ENCODE assay signal across 40 cellular contexts in the genomic region with DNA sequence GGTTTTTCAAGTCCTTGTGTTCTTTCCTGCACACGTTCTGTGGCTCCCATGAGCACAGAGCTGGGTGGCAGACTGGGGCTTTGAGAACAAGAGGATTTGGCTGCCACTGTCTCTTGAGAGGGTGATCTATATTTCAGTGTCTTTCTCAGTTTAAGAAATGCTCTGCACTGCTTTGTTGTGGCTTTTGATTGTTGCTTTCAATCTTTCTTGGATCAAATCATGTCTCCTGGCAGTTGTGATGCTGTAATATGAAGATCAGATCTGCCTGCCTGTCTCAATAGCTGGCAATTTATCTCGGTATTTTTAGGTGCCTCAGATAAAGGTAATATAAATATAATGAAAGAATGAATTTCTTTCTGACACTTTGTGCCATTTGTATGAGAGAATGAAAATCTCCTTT.
"Had no signal": no experiment of that assay in that cellular context is flagged by ENCODE, and none has a peak within 500 bp of the region (broad histone marks: within the 10 kb centered on the region; RNA-seq: fewer than 3 reads in every experiment).

No MANE protein-coding gene starts in this region.

- H3K27ac ChIP-seq: adrenal gland, ascending aorta, body of pancreas, brain microvascular endothelial cell, breast epithelium, cardiac muscle cell had no signal

- H3K4me1 Mint-ChIP-seq: activated naive CD4-positive, alpha-beta T cell treated with anti-CD3 and anti-CD28 coated beads, Interleukin-2, amount 10 ng/mL, durations not matched to agents 7 days and 5 days; activated naive CD4-positive, alpha-beta T cell treated with anti-CD3 and anti-CD28 coated beads, Interleukin-2, amount 50 U/mL, for 24 hours; activated naive CD8-positive, alpha-beta T cell treated with anti-CD3 and anti-CD28 coated beads for 36 hours; activated naive CD8-positive, alpha-beta T cell treated with anti-CD3 and anti-CD28 coated beads, Interleukin-2, amount 10 ng/mL, durations not matched to agents 7 days and 5 days; activated naive CD8-positive, alpha-beta T cell treated with anti-CD3 and anti-CD28 coated beads, Interleukin-2, amount 50 U/mL, for 24 hours; activated T-helper 17 cell treated with anti-CD3 and anti-CD28 coated beads, Interleukin-2, amount 50 U/mL, for 72 hours; central memory CD8-positive, alpha-beta T cell had no signal

- H3K9me3 Mint-ChIP-seq: activated naive CD4-positive, alpha-beta T cell treated with anti-CD3 and anti-CD28 coated beads for 36 hours; activated naive CD4-positive, alpha-beta T cell treated with anti-CD3 and anti-CD28 coated beads, Interleukin-2, amount 10 ng/mL, durations not matched to agents 7 days and 5 days; activated naive CD4-positive, alpha-beta T cell treated with anti-CD3 and anti-CD28 coated beads, Interleukin-2, amount 50 U/mL, for 24 hours; activated naive CD4-positive, alpha-beta T cell treated with anti-CD3 and anti-CD28 coated beads, Interleukin-2, amount 50 U/mL, for 72 hours; activated naive CD8-positive, alpha-beta T cell treated with anti-CD3 and anti-CD28 coated beads for 36 hours; activated naive CD8-positive, alpha-beta T cell treated with anti-CD3 and anti-CD28 coated beads, Interleukin-2, amount 10 ng/mL, durations not matched to agents 7 days and 5 days; activated naive CD8-positive, alpha-beta T cell treated with anti-CD3 and anti-CD28 coated beads, Interleukin-2, amount 50 U/mL, for 24 hours; activated T-cell treated with anti-CD3 and anti-CD28 coated beads, Interleukin-2, amount 50 U/mL, for 24 hours; activated T-cell treated with anti-CD3 and anti-CD28 coated beads, Interleukin-2, amount 50 U/mL, for 4 hours; activated T-cell treated with anti-CD3 and anti-CD28 coated beads, Interleukin-2, amount 50 U/mL, for 72 hours; activated T-helper 1 cell treated with anti-CD3 and anti-CD28 coated beads, Interleukin-12 subunit alpha, Interleukin-12 subunit beta, Interleukin-2, Interleukin-4 antibody, amounts not matched to agents 30 ng/mL and 10 ng/mL and 1 ng/mL, durations not matched to agents 14 hours and 24 hours and 36 hours; activated T-helper 17 cell treated with anti-CD3 and anti-CD28 coated beads, Interleukin-2, amount 50 U/mL, for 72 hours; activated T-helper 2 cell treated with anti-CD3 and anti-CD28 coated beads, Interferon-gamma antibody, Interleukin-2, Interleukin-4, amounts not matched to agents 10 μg/mL and 5 μg/mL and 100 μg/mL, durations not matched to agents 14 hours and 24 hours and 36 hours; brain; central memory CD8-positive, alpha-beta T cell had no signal

- H3K27ac Mint-ChIP-seq: activated naive CD4-positive, alpha-beta T cell treated with anti-CD3 and anti-CD28 coated beads for 36 hours; activated naive CD4-positive, alpha-beta T cell treated with anti-CD3 and anti-CD28 coated beads, Interleukin-2, amount 10 ng/mL, durations not matched to agents 7 days and 5 days; activated naive CD4-positive, alpha-beta T cell treated with anti-CD3 and anti-CD28 coated beads, Interleukin-2, amount 50 U/mL, for 24 hours; activated naive CD4-positive, alpha-beta T cell treated with anti-CD3 and anti-CD28 coated beads, Interleukin-2, amount 50 U/mL, for 72 hours; activated naive CD8-positive, alpha-beta T cell; activated naive CD8-positive, alpha-beta T cell treated with anti-CD3 and anti-CD28 coated beads for 36 hours; activated naive CD8-positive, alpha-beta T cell treated with anti-CD3 and anti-CD28 coated beads, Interleukin-2, amount 10 ng/mL, durations not matched to agents 7 days and 5 days; activated naive CD8-positive, alpha-beta T cell treated with anti-CD3 and anti-CD28 coated beads, Interleukin-2, amount 50 U/mL, for 24 hours; activated T-cell treated with anti-CD3 and anti-CD28 coated beads, Interleukin-2, amount 50 U/mL, for 24 hours; activated T-cell treated with anti-CD3 and anti-CD28 coated beads, Interleukin-2, amount 50 U/mL, for 72 hours; activated T-helper 1 cell treated with anti-CD3 and anti-CD28 coated beads, Interleukin-12 subunit alpha, Interleukin-12 subunit beta, Interleukin-2, Interleukin-4 antibody, amounts not matched to agents 30 ng/mL and 10 ng/mL and 1 ng/mL, durations not matched to agents 14 hours and 24 hours and 36 hours; activated T-helper 17 cell treated with anti-CD3 and anti-CD28 coated beads, Interleukin-2, amount 50 U/mL, for 72 hours; activated T-helper 2 cell treated with anti-CD3 and anti-CD28 coated beads, Interferon-gamma antibody, Interleukin-2, Interleukin-4, amounts not matched to agents 10 μg/mL and 5 μg/mL and 100 μg/mL, durations not matched to agents 14 hours and 24 hours and 36 hours; brain had no signal

- H3K4me3 ChIP-seq: adrenal gland, ascending aorta, body of pancreas, breast epithelium, cardiac muscle cell had no signal

- DNase-seq: activated effector memory CD4-positive, alpha-beta T cell treated with anti-CD3 and anti-CD28 coated beads, Interleukin-2, amount 50 U/mL, for 16 hours; activated effector memory CD4-positive, alpha-beta T cell treated with Interleukin-2 at 50 U/mL for 16 hours; activated gamma-delta T cell; activated gamma-delta T cell treated with Interleukin-2 at 50 U/mL for 16 hours; activated naive CD4-positive, alpha-beta T cell; activated naive CD4-positive, alpha-beta T cell treated with anti-CD3 and anti-CD28 coated beads for 36 hours; activated naive CD4-positive, alpha-beta T cell treated with anti-CD3 and anti-CD28 coated beads, Interleukin-2, amount 10 ng/mL, durations not matched to agents 7 days and 5 days; activated naive CD4-positive, alpha-beta T cell treated with anti-CD3 and anti-CD28 coated beads, Interleukin-2, amount 50 U/mL, for 16 hours; activated naive CD4-positive, alpha-beta T cell treated with Interleukin-2 at 50 U/mL for 16 hours; activated naive CD8-positive, alpha-beta T cell treated with anti-CD3 and anti-CD28 coated beads for 36 hours; activated naive CD8-positive, alpha-beta T cell treated with anti-CD3 and anti-CD28 coated beads, Interleukin-2, amount 10 ng/mL, durations not matched to agents 7 days and 5 days; activated naive CD8-positive, alpha-beta T cell treated with anti-CD3 and anti-CD28 coated beads, Interleukin-2, amount 50 U/mL, for 24 hours; activated T-cell treated with anti-CD3 and anti-CD28 coated beads, Interleukin-2, amount 50 U/mL, for 1 hour; activated T-cell treated with anti-CD3 and anti-CD28 coated beads, Interleukin-2, amount 50 U/mL, for 24 hours; activated T-cell treated with anti-CD3 and anti-CD28 coated beads, Interleukin-2, amount 50 U/mL, for 4 hours; activated T-cell treated with anti-CD3 and anti-CD28 coated beads, Interleukin-2, amount 50 U/mL, for 48 hours; activated T-cell treated with anti-CD3 and anti-CD28 coated beads, Interleukin-2, amount 50 U/mL, for 72 hours; adrenal gland; amniotic stem cell; amygdala; anterior cingulate cortex; aorta; body of pancreas; brain microvascular endothelial cell; caudate nucleus; central memory CD4-positive, alpha-beta T cell; cerebellar nuclear complex had no signal

- H3K27me3 ChIP-seq: adrenal gland, ascending aorta, body of pancreas, brain microvascular endothelial cell, breast epithelium, cardiac muscle cell had no signal

- H3K36me3 Mint-ChIP-seq: activated naive CD4-positive, alpha-beta T cell treated with anti-CD3 and anti-CD28 coated beads, Interleukin-2, amount 10 ng/mL, durations not matched to agents 7 days and 5 days; activated naive CD4-positive, alpha-beta T cell treated with anti-CD3 and anti-CD28 coated beads, Interleukin-2, amount 50 U/mL, for 24 hours; activated naive CD4-positive, alpha-beta T cell treated with anti-CD3 and anti-CD28 coated beads, Interleukin-2, amount 50 U/mL, for 72 hours; activated naive CD8-positive, alpha-beta T cell; activated naive CD8-positive, alpha-beta T cell treated with anti-CD3 and anti-CD28 coated beads for 36 hours; activated naive CD8-positive, alpha-beta T cell treated with anti-CD3 and anti-CD28 coated beads, Interleukin-2, amount 10 ng/mL, durations not matched to agents 7 days and 5 days; brain had no signal

- FAIRE-seq: astrocyte, bronchial epithelial cell had no signal

- ATAC-seq: activated naive CD4-positive, alpha-beta T cell treated with anti-CD3 and anti-CD28 coated beads, Interleukin-2, amount 50 U/mL, for 72 hours; activated naive CD8-positive, alpha-beta T cell treated with anti-CD3 and anti-CD28 coated beads, Interleukin-2, amount 50 U/mL, for 24 hours; activated T-cell treated with anti-CD3 and anti-CD28 coated beads, Interleukin-2, amount 50 U/mL, for 4 hours; activated T-cell treated with anti-CD3 and anti-CD28 coated beads, Interleukin-2, amount 50 U/mL, for 72 hours; activated T-helper 17 cell treated with anti-CD3 and anti-CD28 coated beads, Interleukin-2, amount 50 U/mL, for 72 hours; body of pancreas had no signal

- H3K4me3 Mint-ChIP-seq: activated naive CD4-positive, alpha-beta T cell treated with anti-CD3 and anti-CD28 coated beads for 36 hours; activated naive CD4-positive, alpha-beta T cell treated with anti-CD3 and anti-CD28 coated beads, Interleukin-2, amount 10 ng/mL, durations not matched to agents 7 days and 5 days; activated naive CD4-positive, alpha-beta T cell treated with anti-CD3 and anti-CD28 coated beads, Interleukin-2, amount 50 U/mL, for 24 hours; activated naive CD8-positive, alpha-beta T cell; activated naive CD8-positive, alpha-beta T cell treated with anti-CD3 and anti-CD28 coated beads for 36 hours; activated naive CD8-positive, alpha-beta T cell treated with anti-CD3 and anti-CD28 coated beads, Interleukin-2, amount 10 ng/mL, durations not matched to agents 7 days and 5 days; activated naive CD8-positive, alpha-beta T cell treated with anti-CD3 and anti-CD28 coated beads, Interleukin-2, amount 50 U/mL, for 24 hours; activated T-cell treated with anti-CD3 and anti-CD28 coated beads, Interleukin-2, amount 50 U/mL, for 24 hours; activated T-cell treated with anti-CD3 and anti-CD28 coated beads, Interleukin-2, amount 50 U/mL, for 4 hours; activated T-cell treated with anti-CD3 and anti-CD28 coated beads, Interleukin-2, amount 50 U/mL, for 72 hours; activated T-helper 1 cell treated with anti-CD3 and anti-CD28 coated beads, Interleukin-12 subunit alpha, Interleukin-12 subunit beta, Interleukin-2, Interleukin-4 antibody, amounts not matched to agents 30 ng/mL and 10 ng/mL and 1 ng/mL, durations not matched to agents 14 hours and 24 hours and 36 hours; activated T-helper 17 cell treated with anti-CD3 and anti-CD28 coated beads, Interleukin-2, amount 50 U/mL, for 72 hours; brain; central memory CD8-positive, alpha-beta T cell had no signal

- H3K36me3 ChIP-seq: adrenal gland, ascending aorta, brain microvascular endothelial cell, breast epithelium, cardiac muscle cell had no signal

- H3K9me3 ChIP-seq: adrenal gland, ascending aorta, body of pancreas, breast epithelium had no signal

- H3K27me3 Mint-ChIP-seq: activated naive CD4-positive, alpha-beta T cell treated with anti-CD3 and anti-CD28 coated beads, Interleukin-2, amount 10 ng/mL, durations not matched to agents 7 days and 5 days; activated naive CD4-positive, alpha-beta T cell treated with anti-CD3 and anti-CD28 coated beads, Interleukin-2, amount 50 U/mL, for 24 hours; activated naive CD8-positive, alpha-beta T cell treated with anti-CD3 and anti-CD28 coated beads, Interleukin-2, amount 10 ng/mL, durations not matched to agents 7 days and 5 days; activated T-cell treated with anti-CD3 and anti-CD28 coated beads, Interleukin-2, amount 50 U/mL, for 24 hours; activated T-helper 17 cell treated with anti-CD3 and anti-CD28 coated beads, Interleukin-2, amount 50 U/mL, for 72 hours; brain; central memory CD8-positive, alpha-beta T cell had no signal

- H3K4me1 ChIP-seq: adrenal gland, ascending aorta, body of pancreas, breast epithelium had no signal
